ENCODE assay signal across 25 cellular contexts in genomic region chr12:131084341-131085011, GRCh38.
DNase-seq lines count a peak whose midpoint lies in the region; ATAC-seq and TF ChIP-seq lines count a peak whose summit lies in the region.
"Had no signal": no experiment of that assay in that cellular context is flagged by ENCODE, and none has a peak within 500 bp of the region (broad histone marks: within the 10 kb centered on the region; RNA-seq: fewer than 3 reads in every experiment).

No MANE protein-coding gene starts in this region.

- H3K36me3 Mint-ChIP-seq in CD14-positive monocyte = peaks cover 16% of the 10 kb centered on the region in 2 donors
- peaks cover 6% of the 10 kb centered on the region for H3K36me3 Mint-ChIP-seq in glutamatergic neuron (ENCODE audit: unreplicated experiment)
- H3K36me3 Mint-ChIP-seq in effector memory CD8-positive, alpha-beta T cell (ENCODE audit: insufficient read depth) = no peaks in the 10 kb centered on the region
- H3K36me3 Mint-ChIP-seq: activated naive CD8-positive, alpha-beta T cell treated with anti-CD3 and anti-CD28 coated beads, Interleukin-2, amount 10 ng/mL, durations not matched to agents 7 days and 5 days; natural killer cell treated with Interleukin-12 subunit alpha and Interleukin-12 subunit beta and Interleukin-15 and Interleukin-18, amount 100 ng/mL, for 72 hours had no signal

- H3K9me3 Mint-ChIP-seq in CD14-positive monocyte (peaks cover 0 to 5% (median 0%) of the 10 kb centered on the region in 7 donors), glutamatergic neuron (ENCODE audit: unreplicated experiment) (peaks cover 6% of the 10 kb centered on the region)
- no peaks in the 10 kb centered on the region for H3K9me3 Mint-ChIP-seq in effector memory CD8-positive, alpha-beta T cell
- H3K9me3 Mint-ChIP-seq: activated naive CD8-positive, alpha-beta T cell treated with anti-CD3 and anti-CD28 coated beads, Interleukin-2, amount 10 ng/mL, durations not matched to agents 7 days and 5 days; activated T-helper 17 cell treated with anti-CD3 and anti-CD28 coated beads, Interleukin-2, amount 50 U/mL, for 72 hours; central memory CD8-positive, alpha-beta T cell; natural killer cell treated with Interleukin-12 subunit alpha and Interleukin-12 subunit beta and Interleukin-15 and Interleukin-18, amount 100 ng/mL, for 72 hours had no signal

- no peak overlapping the region for H3K4me3 ChIP-seq in RWPE2 (ENCODE audit: severe bottlenecking)
- H3K4me3 ChIP-seq: BLaER1 treated with 17β-estradiol and CSF1 and Interleukin-3, amounts not matched to agents 10 nM and 100 nM; heart right ventricle; left lung; upper lobe of left lung had no signal

- H3K4me1 Mint-ChIP-seq in CD14-positive monocyte (no peaks in the 10 kb centered on the region), glutamatergic neuron (ENCODE audit: low read depth, unreplicated experiment) (peaks cover 4% of the 10 kb centered on the region)
- H3K4me1 Mint-ChIP-seq in effector memory CD8-positive, alpha-beta T cell (ENCODE audit: low read depth in 2 of 2) = peaks cover 0 to 3% of the 10 kb centered on the region in 2 donors
- H3K4me1 Mint-ChIP-seq: activated naive CD8-positive, alpha-beta T cell treated with anti-CD3 and anti-CD28 coated beads, Interleukin-2, amount 10 ng/mL, durations not matched to agents 7 days and 5 days; activated T-helper 17 cell treated with anti-CD3 and anti-CD28 coated beads, Interleukin-2, amount 50 U/mL, for 72 hours; central memory CD8-positive, alpha-beta T cell had no signal

- H3K4me3 Mint-ChIP-seq in CD14-positive monocyte (no peak overlapping the region), glutamatergic neuron (ENCODE audit: unreplicated experiment) (no peak overlapping the region)
- no peak overlapping the region for H3K4me3 Mint-ChIP-seq in effector memory CD8-positive, alpha-beta T cell
- H3K4me3 Mint-ChIP-seq: activated naive CD8-positive, alpha-beta T cell treated with anti-CD3 and anti-CD28 coated beads, Interleukin-2, amount 10 ng/mL, durations not matched to agents 7 days and 5 days; activated T-helper 17 cell treated with anti-CD3 and anti-CD28 coated beads, Interleukin-2, amount 50 U/mL, for 72 hours; central memory CD8-positive, alpha-beta T cell; natural killer cell treated with Interleukin-12 subunit alpha and Interleukin-12 subunit beta and Interleukin-15 and Interleukin-18, amount 100 ng/mL, for 72 hours had no signal

- H3K27ac Mint-ChIP-seq in CD14-positive monocyte (no peak overlapping the region), glutamatergic neuron (ENCODE audit: unreplicated experiment) (no peak overlapping the region)
- no peak overlapping the region for H3K27ac Mint-ChIP-seq in effector memory CD8-positive, alpha-beta T cell
- H3K27ac Mint-ChIP-seq: activated naive CD8-positive, alpha-beta T cell treated with anti-CD3 and anti-CD28 coated beads, Interleukin-2, amount 10 ng/mL, durations not matched to agents 7 days and 5 days; activated T-helper 17 cell treated with anti-CD3 and anti-CD28 coated beads, Interleukin-2, amount 50 U/mL, for 72 hours; natural killer cell treated with Interleukin-12 subunit alpha and Interleukin-12 subunit beta and Interleukin-15 and Interleukin-18, amount 100 ng/mL, for 72 hours had no signal

- H3K27me3 Mint-ChIP-seq in CD14-positive monocyte (ENCODE audit: low read depth in 3 of 3) = peaks cover 1 to 9% (median 8%) of the 10 kb centered on the region in 3 donors
- H3K27me3 Mint-ChIP-seq in glutamatergic neuron (ENCODE audit: unreplicated experiment) = peaks cover 7% of the 10 kb centered on the region
- peaks cover 20 to 22% of the 10 kb centered on the region in 2 donors for H3K27me3 Mint-ChIP-seq in effector memory CD8-positive, alpha-beta T cell

- TF ChIP-seq CTCF in CD14-positive monocyte (IDR thresholded peaks at IDR 0.05) (no peak), RWPE2 (IDR thresholded peaks at IDR 0.05; ENCODE audit: poor library complexity, severe bottlenecking) (no peak), glutamatergic neuron (IDR thresholded peaks at IDR 0.05; ENCODE audit: partially characterized antibody, unreplicated experiment) (no peak)

- H3K4me1 ChIP-seq in RWPE2 (ENCODE audit: insufficient read depth, poor library complexity, severe bottlenecking) = no peaks in the 10 kb centered on the region
- H3K4me1 ChIP-seq: Caco-2, left lung, upper lobe of left lung had no signal

- H3K27ac ChIP-seq in RWPE2 (ENCODE audit: poor library complexity, severe bottlenecking) = no peak overlapping the region
- H3K27ac ChIP-seq: BLaER1 treated with 17β-estradiol and CSF1 and Interleukin-3, amounts not matched to agents 10 nM and 100 nM; left lung; upper lobe of left lung had no signal

- H3K27me3 ChIP-seq in RWPE2 (ENCODE audit: insufficient read depth, poor library complexity, severe bottlenecking) = peaks cover 4% of the 10 kb centered on the region
- H3K27me3 ChIP-seq: heart right ventricle, left lung, upper lobe of left lung had no signal

- H3K36me3 ChIP-seq in RWPE2 (ENCODE audit: low read depth) = no peaks in the 10 kb centered on the region

- ATAC-seq in RWPE2 (ENCODE audit: low read depth) (no peak), HG03108 (IDR thresholded peaks at IDR 0.05; ENCODE audit: unreplicated experiment) (no peak)
- ATAC-seq in effector memory CD8-positive, alpha-beta T cell (replicated peaks) = no peak
- ATAC-seq: activated T-helper 17 cell treated with anti-CD3 and anti-CD28 coated beads, Interleukin-2, amount 50 U/mL, for 72 hours; left lung; natural killer cell treated with Interleukin-12 subunit alpha and Interleukin-12 subunit beta and Interleukin-15 and Interleukin-18, amount 100 ng/mL, for 72 hours; SK-N-SH treated with all-trans-retinoic acid at 6 μM for 48 hours had no signal

- no peaks in the 10 kb centered on the region for H3K9me3 ChIP-seq in RWPE2 (ENCODE audit: severe bottlenecking)
- H3K9me3 ChIP-seq: Caco-2, left lung, upper lobe of left lung had no signal

- intact Hi-C loops in CD14-positive monocyte (cut with micrococcal nuclease) (no loop called here), posterior vena cava (cut with DNase I) (loop anchor here in 1 of 2 donors (5.0 kb wide), 1 partner anchor 242 kb away; no protein-coding TSS in a partner anchor)

- DNase-seq in CD14-positive monocyte (ENCODE audit: low spot score) (peak; percentile 18), RWPE2 (ENCODE audit: low spot score) (peak; percentile 25), glutamatergic neuron (peak; percentile 9), posterior vena cava (ENCODE audit: low spot score) (peak; percentile 76), NCI-H345 treated with DMSO at 0.1 percent for 48 hours (lab: John Stamatoyannopoulos, UW; ENCODE audit: unreplicated experiment) (no peak)
- no peak for DNase-seq in effector memory CD8-positive, alpha-beta T cell
- DNase-seq: activated CD4-positive, alpha-beta T cell treated with anti-CD3 and anti-CD28 coated beads for 48 hours; foreskin fibroblast; H7; NCI-H1105; NCI-H2029 treated with DMSO at 0.1 percent for 48 hours; NCI-H226; NCI-H774; T-helper 2 cell had no signal

Comparison
In these comparisons a context has a peak if more than half of its experiments do, and no peak if none do; other contexts are left out.
1. DNase-seq: peak in CD14-positive monocyte (single experiment), RWPE2 (single experiment), glutamatergic neuron (single experiment) and posterior vena cava (single experiment); none in NCI-H345 treated with DMSO at 0.1 percent for 48 hours (single experiment) and effector memory CD8-positive, alpha-beta T cell (0 of 3).